In the genomic region with DNA sequence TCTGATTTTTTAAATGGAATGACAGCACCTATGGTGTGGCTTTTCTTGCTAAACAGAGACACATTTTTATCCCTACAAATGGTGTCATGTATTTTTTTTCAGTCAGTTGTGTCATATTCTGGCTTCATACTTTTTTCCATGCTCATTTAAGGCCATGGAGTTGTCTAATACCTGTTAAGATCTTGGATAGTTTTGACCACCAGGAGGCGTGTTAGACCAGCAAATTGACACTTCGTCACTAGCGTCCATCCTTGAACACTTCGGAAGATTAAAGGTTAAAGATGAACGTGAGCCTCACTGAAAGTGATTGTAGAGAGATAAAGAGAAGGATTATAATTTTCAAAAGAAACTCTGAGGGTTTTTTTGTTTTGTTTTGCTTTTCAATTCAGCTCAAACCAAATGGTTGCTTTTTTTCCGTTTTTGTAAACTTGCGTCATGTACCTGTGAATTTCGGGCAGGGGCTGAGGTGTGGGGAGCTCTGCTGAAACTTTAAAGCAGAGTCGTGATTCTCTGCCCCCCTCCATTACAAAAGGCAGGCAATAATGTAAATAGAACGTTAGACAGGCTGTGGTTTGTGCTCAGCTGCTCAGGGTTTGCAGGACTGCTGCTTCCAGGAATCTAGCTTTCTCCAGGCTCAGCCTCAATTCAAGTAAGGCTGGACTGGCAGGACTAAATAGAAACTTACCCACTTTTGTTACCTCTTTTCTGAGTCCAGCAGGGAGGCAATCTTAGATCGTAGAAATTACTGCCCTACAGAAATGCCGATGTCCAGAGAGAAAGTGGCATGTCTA, we compare ENCODE assay signal across 1 cellular context.
TF ChIP-seq lines count a peak whose summit lies in the region.

No MANE protein-coding gene starts in this region.

TF ChIP-seq in HepG2, 621 proteins besides CTCF, POLR2A, EP300 and RAD21 (continued from another document and continues in another):
- TF ChIP-seq, protein P1, sequence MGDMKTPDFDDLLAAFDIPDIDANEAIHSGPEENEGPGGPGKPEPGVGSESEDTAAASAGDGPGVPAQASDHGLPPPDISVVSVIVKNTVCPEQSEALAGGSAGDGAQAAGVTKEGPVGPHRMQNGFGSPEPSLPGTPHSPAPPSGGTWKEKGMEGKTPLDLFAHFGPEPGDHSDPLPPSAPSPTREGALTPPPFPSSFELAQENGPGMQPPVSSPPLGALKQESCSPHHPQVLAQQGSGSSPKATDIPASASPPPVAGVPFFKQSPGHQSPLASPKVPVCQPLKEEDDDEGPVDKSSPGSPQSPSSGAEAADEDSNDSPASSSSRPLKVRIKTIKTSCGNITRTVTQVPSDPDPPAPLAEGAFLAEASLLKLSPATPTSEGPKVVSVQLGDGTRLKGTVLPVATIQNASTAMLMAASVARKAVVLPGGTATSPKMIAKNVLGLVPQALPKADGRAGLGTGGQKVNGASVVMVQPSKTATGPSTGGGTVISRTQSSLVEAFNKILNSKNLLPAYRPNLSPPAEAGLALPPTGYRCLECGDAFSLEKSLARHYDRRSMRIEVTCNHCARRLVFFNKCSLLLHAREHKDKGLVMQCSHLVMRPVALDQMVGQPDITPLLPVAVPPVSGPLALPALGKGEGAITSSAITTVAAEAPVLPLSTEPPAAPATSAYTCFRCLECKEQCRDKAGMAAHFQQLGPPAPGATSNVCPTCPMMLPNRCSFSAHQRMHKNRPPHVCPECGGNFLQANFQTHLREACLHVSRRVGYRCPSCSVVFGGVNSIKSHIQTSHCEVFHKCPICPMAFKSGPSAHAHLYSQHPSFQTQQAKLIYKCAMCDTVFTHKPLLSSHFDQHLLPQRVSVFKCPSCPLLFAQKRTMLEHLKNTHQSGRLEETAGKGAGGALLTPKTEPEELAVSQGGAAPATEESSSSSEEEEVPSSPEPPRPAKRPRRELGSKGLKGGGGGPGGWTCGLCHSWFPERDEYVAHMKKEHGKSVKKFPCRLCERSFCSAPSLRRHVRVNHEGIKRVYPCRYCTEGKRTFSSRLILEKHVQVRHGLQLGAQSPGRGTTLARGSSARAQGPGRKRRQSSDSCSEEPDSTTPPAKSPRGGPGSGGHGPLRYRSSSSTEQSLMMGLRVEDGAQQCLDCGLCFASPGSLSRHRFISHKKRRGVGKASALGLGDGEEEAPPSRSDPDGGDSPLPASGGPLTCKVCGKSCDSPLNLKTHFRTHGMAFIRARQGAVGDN (CRISPR knock-in tag; IDR thresholded peaks at IDR 0.05): no peak
- TF ChIP-seq ZNF674 (CRISPR knock-in tag; IDR thresholded peaks at IDR 0.05; ENCODE audit: low read depth): no peak
- TF ChIP-seq SMC3 (IDR thresholded peaks at IDR 0.05; ENCODE audit: low read length): peak; percentile 100
- no peak for TF ChIP-seq HNRNPUL1 (IDR thresholded peaks at IDR 0.05; ENCODE audit: low read depth, low read length)
- no peak for TF ChIP-seq MEIS2 (CRISPR knock-in tag; IDR thresholded peaks at IDR 0.05)
- no peak for TF ChIP-seq ZKSCAN1 (IDR thresholded peaks at IDR 0.05; ENCODE audit: low read length)
- no peak for TF ChIP-seq ZNF891 (CRISPR knock-in tag; IDR thresholded peaks at IDR 0.05)
- TF ChIP-seq CHD4 (IDR thresholded peaks at IDR 0.05; ENCODE audit: borderline replicate concordance, low read length): no peak
- 0 out of 2 replicates have a peak, but pooled peaks have one; percentile 63 for TF ChIP-seq SMAD3 (CRISPR knock-in tag; IDR thresholded peaks at IDR 0.05)
- no peak for TF ChIP-seq MAF1 (CRISPR knock-in tag; IDR thresholded peaks at IDR 0.05; ENCODE audit: borderline replicate concordance)
- peak in 1 of 2 experiments; percentile 33; a peak in 1 of 4 replicates for TF ChIP-seq KLF16 (CRISPR knock-in tag; IDR thresholded peaks at IDR 0.05)
- no peak for TF ChIP-seq EHMT2 (IDR thresholded peaks at IDR 0.05; ENCODE audit: borderline replicate concordance, low read depth, low read length)
- TF ChIP-seq ZNF292 (CRISPR knock-in tag; IDR thresholded peaks at IDR 0.05; ENCODE audit: borderline replicate concordance, low read depth): no peak
- no peak for TF ChIP-seq NR0B2 (CRISPR knock-in tag; IDR thresholded peaks at IDR 0.05)
- no peak for TF ChIP-seq NFE2L2 (IDR thresholded peaks at IDR 0.05; ENCODE audit: low read length)
- TF ChIP-seq TCF7 (IDR thresholded peaks at IDR 0.05; ENCODE audit: low read depth): no peak
- TF ChIP-seq TAF15 (IDR thresholded peaks at IDR 0.05; ENCODE audit: low read depth, low read length, poor library complexity, severe bottlenecking): no peak
- TF ChIP-seq RELA (CRISPR knock-in tag; IDR thresholded peaks at IDR 0.05): no peak
- no peak for TF ChIP-seq PAF1 (CRISPR knock-in tag; IDR thresholded peaks at IDR 0.05)
- TF ChIP-seq SMYD3 (CRISPR knock-in tag; IDR thresholded peaks at IDR 0.05): 0 out of 2 replicates have a peak, but pooled peaks have one; percentile 30
- TF ChIP-seq NFIC (IDR thresholded peaks at IDR 0.05; ENCODE audit: low read length): peak; percentile 25; the same call in 1 of the 2 replicates
- TF ChIP-seq ZNF274 (CRISPR knock-in tag; IDR thresholded peaks at IDR 0.05): no peak
- no peak for TF ChIP-seq NAIF1 (CRISPR knock-in tag; IDR thresholded peaks at IDR 0.05; ENCODE audit: borderline replicate concordance)
- no peak for TF ChIP-seq ELF4 (CRISPR knock-in tag; IDR thresholded peaks at IDR 0.05; ENCODE audit: borderline replicate concordance)
- TF ChIP-seq ZNF101 (CRISPR knock-in tag; IDR thresholded peaks at IDR 0.05; ENCODE audit: borderline replicate concordance, low read depth): no peak
- no peak for TF ChIP-seq ZGPAT (CRISPR knock-in tag; IDR thresholded peaks at IDR 0.05)
- TF ChIP-seq ZBTB25 (CRISPR knock-in tag; IDR thresholded peaks at IDR 0.05): peak; percentile 81; the same call in 1 of the 2 replicates
- no peak for TF ChIP-seq KDM6A (CRISPR knock-in tag; IDR thresholded peaks at IDR 0.05; ENCODE audit: low read depth)
- TF ChIP-seq ETV6 (CRISPR knock-in tag; conservative IDR thresholded peaks at IDR 0.05): no peak
- no peak for TF ChIP-seq FOXO1 (CRISPR knock-in tag; IDR thresholded peaks at IDR 0.05)
- TF ChIP-seq ZMYM4 (CRISPR knock-in tag; IDR thresholded peaks at IDR 0.05): 0 out of 2 replicates have a peak, but pooled peaks have one; percentile 16
- TF ChIP-seq ZNF382 (CRISPR knock-in tag; IDR thresholded peaks at IDR 0.05; ENCODE audit: borderline replicate concordance): no peak
- TF ChIP-seq ZSCAN30 (CRISPR knock-in tag; IDR thresholded peaks at IDR 0.05): no peak
- TF ChIP-seq ATAD3A (CRISPR knock-in tag; IDR thresholded peaks at IDR 0.05): no peak
- no peak for TF ChIP-seq SRSF1 (optimal IDR thresholded peaks at IDR 0.05; ENCODE audit: low read depth, low read length)
- peak; percentile 41; the same call in 1 of the 2 replicates for TF ChIP-seq ZSCAN9 (CRISPR knock-in tag; IDR thresholded peaks at IDR 0.05; ENCODE audit: borderline replicate concordance)
- TF ChIP-seq, protein P2, sequence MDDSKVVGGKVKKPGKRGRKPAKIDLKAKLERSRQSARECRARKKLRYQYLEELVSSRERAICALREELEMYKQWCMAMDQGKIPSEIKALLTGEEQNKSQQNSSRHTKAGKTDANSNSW (CRISPR knock-in tag; IDR thresholded peaks at IDR 0.05; ENCODE audit: borderline replicate concordance): no peak
- TF ChIP-seq RORA (CRISPR knock-in tag; IDR thresholded peaks at IDR 0.05): no peak
- TF ChIP-seq HOXA3 (CRISPR knock-in tag; IDR thresholded peaks at IDR 0.05): no peak
- TF ChIP-seq ZNF788 (CRISPR knock-in tag; IDR thresholded peaks at IDR 0.05; ENCODE audit: borderline replicate concordance): no peak
- TF ChIP-seq ZNF660 (CRISPR knock-in tag; IDR thresholded peaks at IDR 0.05; ENCODE audit: borderline replicate concordance, low read depth): no peak
- TF ChIP-seq HOXA9 (CRISPR knock-in tag; IDR thresholded peaks at IDR 0.05; ENCODE audit: borderline replicate concordance): no peak
- TF ChIP-seq, protein P3, sequence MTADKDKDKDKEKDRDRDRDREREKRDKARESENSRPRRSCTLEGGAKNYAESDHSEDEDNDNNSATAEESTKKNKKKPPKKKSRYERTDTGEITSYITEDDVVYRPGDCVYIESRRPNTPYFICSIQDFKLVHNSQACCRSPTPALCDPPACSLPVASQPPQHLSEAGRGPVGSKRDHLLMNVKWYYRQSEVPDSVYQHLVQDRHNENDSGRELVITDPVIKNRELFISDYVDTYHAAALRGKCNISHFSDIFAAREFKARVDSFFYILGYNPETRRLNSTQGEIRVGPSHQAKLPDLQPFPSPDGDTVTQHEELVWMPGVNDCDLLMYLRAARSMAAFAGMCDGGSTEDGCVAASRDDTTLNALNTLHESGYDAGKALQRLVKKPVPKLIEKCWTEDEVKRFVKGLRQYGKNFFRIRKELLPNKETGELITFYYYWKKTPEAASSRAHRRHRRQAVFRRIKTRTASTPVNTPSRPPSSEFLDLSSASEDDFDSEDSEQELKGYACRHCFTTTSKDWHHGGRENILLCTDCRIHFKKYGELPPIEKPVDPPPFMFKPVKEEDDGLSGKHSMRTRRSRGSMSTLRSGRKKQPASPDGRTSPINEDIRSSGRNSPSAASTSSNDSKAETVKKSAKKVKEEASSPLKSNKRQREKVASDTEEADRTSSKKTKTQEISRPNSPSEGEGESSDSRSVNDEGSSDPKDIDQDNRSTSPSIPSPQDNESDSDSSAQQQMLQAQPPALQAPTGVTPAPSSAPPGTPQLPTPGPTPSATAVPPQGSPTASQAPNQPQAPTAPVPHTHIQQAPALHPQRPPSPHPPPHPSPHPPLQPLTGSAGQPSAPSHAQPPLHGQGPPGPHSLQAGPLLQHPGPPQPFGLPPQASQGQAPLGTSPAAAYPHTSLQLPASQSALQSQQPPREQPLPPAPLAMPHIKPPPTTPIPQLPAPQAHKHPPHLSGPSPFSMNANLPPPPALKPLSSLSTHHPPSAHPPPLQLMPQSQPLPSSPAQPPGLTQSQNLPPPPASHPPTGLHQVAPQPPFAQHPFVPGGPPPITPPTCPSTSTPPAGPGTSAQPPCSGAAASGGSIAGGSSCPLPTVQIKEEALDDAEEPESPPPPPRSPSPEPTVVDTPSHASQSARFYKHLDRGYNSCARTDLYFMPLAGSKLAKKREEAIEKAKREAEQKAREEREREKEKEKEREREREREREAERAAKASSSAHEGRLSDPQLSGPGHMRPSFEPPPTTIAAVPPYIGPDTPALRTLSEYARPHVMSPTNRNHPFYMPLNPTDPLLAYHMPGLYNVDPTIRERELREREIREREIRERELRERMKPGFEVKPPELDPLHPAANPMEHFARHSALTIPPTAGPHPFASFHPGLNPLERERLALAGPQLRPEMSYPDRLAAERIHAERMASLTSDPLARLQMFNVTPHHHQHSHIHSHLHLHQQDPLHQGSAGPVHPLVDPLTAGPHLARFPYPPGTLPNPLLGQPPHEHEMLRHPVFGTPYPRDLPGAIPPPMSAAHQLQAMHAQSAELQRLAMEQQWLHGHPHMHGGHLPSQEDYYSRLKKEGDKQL (CRISPR knock-in tag; IDR thresholded peaks at IDR 0.05; ENCODE audit: low read depth): peak; percentile 12; the same call in 1 of the 2 replicates
- TF ChIP-seq ERF (CRISPR knock-in tag; IDR thresholded peaks at IDR 0.05): peak; percentile 47; the same call in 1 of the 2 replicates
- no peak for TF ChIP-seq ZNF224 (CRISPR knock-in tag; IDR thresholded peaks at IDR 0.05)
- TF ChIP-seq, protein P4, sequence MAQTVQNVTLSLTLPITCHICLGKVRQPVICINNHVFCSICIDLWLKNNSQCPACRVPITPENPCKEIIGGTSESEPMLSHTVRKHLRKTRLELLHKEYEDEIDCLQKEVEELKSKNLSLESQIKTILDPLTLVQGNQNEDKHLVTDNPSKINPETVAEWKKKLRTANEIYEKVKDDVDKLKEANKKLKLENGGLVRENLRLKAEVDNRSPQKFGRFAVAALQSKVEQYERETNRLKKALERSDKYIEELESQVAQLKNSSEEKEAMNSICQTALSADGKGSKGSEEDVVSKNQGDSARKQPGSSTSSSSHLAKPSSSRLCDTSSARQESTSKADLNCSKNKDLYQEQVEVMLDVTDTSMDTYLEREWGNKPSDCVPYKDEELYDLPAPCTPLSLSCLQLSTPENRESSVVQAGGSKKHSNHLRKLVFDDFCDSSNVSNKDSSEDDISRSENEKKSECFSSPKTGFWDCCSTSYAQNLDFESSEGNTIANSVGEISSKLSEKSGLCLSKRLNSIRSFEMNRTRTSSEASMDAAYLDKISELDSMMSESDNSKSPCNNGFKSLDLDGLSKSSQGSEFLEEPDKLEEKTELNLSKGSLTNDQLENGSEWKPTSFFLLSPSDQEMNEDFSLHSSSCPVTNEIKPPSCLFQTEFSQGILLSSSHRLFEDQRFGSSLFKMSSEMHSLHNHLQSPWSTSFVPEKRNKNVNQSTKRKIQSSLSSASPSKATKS (CRISPR knock-in tag; IDR thresholded peaks at IDR 0.05): no peak
- no peak for TF ChIP-seq ZMYM3 (CRISPR knock-in tag; IDR thresholded peaks at IDR 0.05)
